Comparison of ENCODE assay signal across 8 cellular contexts in genomic region chr19:9435279-9436268, GRCh38. TPM values are rescaled to one million over a fixed set of nuclear protein-coding genes. Genes with fewer than 3 reads are reported as not detected.
DNase-seq lines count a peak whose midpoint lies in the region; ATAC-seq, FAIRE-seq and TF ChIP-seq lines count a peak whose summit lies in the region.

ZNF266 (minus strand) TSS chr19:9435573; CDS start chr19:9420089, 15,484 bp downstream.

- DNase-seq in NCI-H1105 (lab: John Stamatoyannopoulos, UW) (peak; percentile 91), SKM-1 treated with dmso at 0.1 percent for 144 hours (lab: John Stamatoyannopoulos, UW; ENCODE audit: unreplicated experiment) (peak; percentile 82), Right ventricle myocardium superior (peak; percentile 93), pancreas (peak; percentile 78 to 93 (median 88)), tibial artery (peak; percentile 87 to 91)
- DNase-seq in activated naive CD8-positive, alpha-beta T cell treated with anti-CD3 and anti-CD28 coated beads for 36 hours: peak; percentile 92

- TF ChIP-seq CTCF in pancreas (IDR thresholded peaks at IDR 0.05) (peak; percentile 71 to 84 (median 80)), tibial artery (IDR thresholded peaks at IDR 0.05) (peak; percentile 82 to 87)

- intact Hi-C loops in Right ventricle myocardium superior (cut with DNase I) (no loop called here), pancreas (cut with DNase I) (no loop called here), tibial artery (cut with DNase I; ENCODE audit: low total_unique reads) (loop anchor here (5.0 kb wide), 1 partner anchor 113 kb away; the partner anchor contains the start of gene ZNF559)

- TF ChIP-seq POLR2A in GM10847 (IDR thresholded peaks at IDR 0.05; ENCODE audit: extremely low read depth, insufficient read length): peak; percentile 68

- peaks cover 47% of the 10 kb centered on the region for H3K36me3 Mint-ChIP-seq in activated naive CD8-positive, alpha-beta T cell treated with anti-CD3 and anti-CD28 coated beads for 36 hours

- WGBS in pancreas, 2 donors: 14% methylated on average over 56 of the region's 56 CpGs

- H3K36me3 ChIP-seq in pancreas: peaks cover 0 to 5% (median 4%) of the 10 kb centered on the region in 3 donors
- peaks cover 25 to 30% (median 27%) of the 10 kb centered on the region in 3 donors for H3K36me3 ChIP-seq in tibial artery

- H3K27ac ChIP-seq in pancreas (peak within 1 kb of the TSS; percentile 63 to 85 (median 80)), tibial artery (peak within 1 kb of the TSS; percentile 89 to 92)

- H3K9me3 ChIP-seq in pancreas (no peaks in the 10 kb centered on the region), tibial artery (peaks cover 0 to 6% (median 0%) of the 10 kb centered on the region in 3 donors)

- peak within 1 kb of the TSS; percentile 93 for H3K4me3 Mint-ChIP-seq in activated naive CD8-positive, alpha-beta T cell treated with anti-CD3 and anti-CD28 coated beads for 36 hours

- H3K4me1 ChIP-seq in pancreas (peaks cover 0 to 7% (median 4%) of the 10 kb centered on the region in 3 donors), tibial artery (peaks cover 0 to 23% (median 18%) of the 10 kb centered on the region in 4 donors)

- no peaks in the 10 kb centered on the region for H3K27me3 Mint-ChIP-seq in activated naive CD8-positive, alpha-beta T cell treated with anti-CD3 and anti-CD28 coated beads for 36 hours

- ATAC-seq in HG02623 (IDR thresholded peaks at IDR 0.05; ENCODE audit: unreplicated experiment): peak; percentile 88
- peak; percentile 98 for ATAC-seq in Right ventricle myocardium superior (ENCODE audit: poor library complexity)
- peak; percentile 98 to 100 (median 100) for ATAC-seq in pancreas

- peak within 1 kb of the TSS; percentile 98 for H3K27ac Mint-ChIP-seq in activated naive CD8-positive, alpha-beta T cell treated with anti-CD3 and anti-CD28 coated beads for 36 hours

- no peak for FAIRE-seq in pancreas (lab: Jason Lieb, UNC)

- H3K27me3 ChIP-seq in pancreas: no peaks in the 10 kb centered on the region
- no peaks in the 10 kb centered on the region for H3K27me3 ChIP-seq in tibial artery

- peaks cover 31% of the 10 kb centered on the region for H3K4me1 Mint-ChIP-seq in activated naive CD8-positive, alpha-beta T cell treated with anti-CD3 and anti-CD28 coated beads for 36 hours

- H3K9me3 Mint-ChIP-seq in activated naive CD8-positive, alpha-beta T cell treated with anti-CD3 and anti-CD28 coated beads for 36 hours: peaks cover 9% of the 10 kb centered on the region

- H3K4me3 ChIP-seq in pancreas: peak within 1 kb of the TSS; percentile 52 to 86 (median 71)
- peak within 1 kb of the TSS; percentile 85 to 91 for H3K4me3 ChIP-seq in tibial artery

RNA-seq across cellular contexts. Expression of gene ZNF266, which starts in this region (rescaled TPM):
- total RNA-seq in activated naive CD8-positive, alpha-beta T cell treated with anti-CD3 and anti-CD28 coated beads for 36 hours: 10 to 100 TPM; 30.9 to 31.3 TPM
- total RNA-seq in Right ventricle myocardium superior (10.4 TPM), pancreas (10 to 100 TPM in 1 of 6 donors, 1 to 10 TPM in 5; 5.1 to 11.5 (median 8.1) TPM)
- 10 to 100 TPM; 16.1 to 39.1 TPM for polyA plus RNA-seq in pancreas

Comparison
In these comparisons a context has a peak if more than half of its experiments do, and no peak if none do; other contexts are left out.
1. Peak in every context shown above with its lines: DNase-seq, ATAC-seq, H3K4me3 ChIP-seq and H3K27ac ChIP-seq.